In genomic region chr3:192010490-192010889, GRCh38 we compare ENCODE assay signal across 17 cellular contexts.
"Had no signal": no experiment of that assay in that cellular context is flagged by ENCODE, and none has a peak within 500 bp of the region (broad histone marks: within the 10 kb centered on the region; RNA-seq: fewer than 3 reads in every experiment).

No MANE protein-coding gene starts in this region.

- H3K36me3 ChIP-seq: ovary, sigmoid colon, spleen, thoracic aorta had no signal

- H3K4me1 ChIP-seq: psoas muscle, sigmoid colon, spleen had no signal

- H3K27me3 ChIP-seq: dorsolateral prefrontal cortex, ovary, sigmoid colon, spleen had no signal

- H3K27ac ChIP-seq: dorsolateral prefrontal cortex, ovary, psoas muscle, sigmoid colon, skin epidermis, spleen, thoracic aorta had no signal

- H3K4me3 ChIP-seq: dorsolateral prefrontal cortex, lung, ovary, psoas muscle, sigmoid colon, skin epidermis, spleen, thoracic aorta had no signal

- ATAC-seq: natural killer cell; psoas muscle; right cardiac atrium; stimulated activated memory B cell treated with anti-CD40 and anti-IgM and Interleukin-4, amounts not matched to agents 10 μg/mL and 1 μg/mL and 100 μg/mL, for 72 hours; stimulated activated naive CD8-positive, alpha-beta T cell treated with anti-CD3 and anti-CD28 coated beads, Interleukin-15, Interleukin-2, amounts not matched to agents 100 U/mL and 50 U/mL, for 24 hours had no signal

- DNase-seq: dorsolateral prefrontal cortex; effector CD4-positive, alpha-beta T cell; hypothalamus; natural killer cell; occipital lobe; ovary; posterior cingulate gyrus; psoas muscle; right cardiac atrium; sigmoid colon; spleen; stimulated activated CD4-positive, alpha-beta T cell treated with anti-CD3 and anti-CD28 coated beads, Interleukin-4, amount 100 ng/mL, for 4 hours; stimulated activated naive CD8-positive, alpha-beta T cell treated with anti-CD3 and anti-CD28 coated beads, Interleukin-15, Interleukin-2, amounts not matched to agents 100 U/mL and 50 U/mL, for 24 hours had no signal

- H3K9me3 ChIP-seq: ovary, thoracic aorta had no signal
